8 cellular contexts compared by ENCODE assay signal in the genomic region with DNA sequence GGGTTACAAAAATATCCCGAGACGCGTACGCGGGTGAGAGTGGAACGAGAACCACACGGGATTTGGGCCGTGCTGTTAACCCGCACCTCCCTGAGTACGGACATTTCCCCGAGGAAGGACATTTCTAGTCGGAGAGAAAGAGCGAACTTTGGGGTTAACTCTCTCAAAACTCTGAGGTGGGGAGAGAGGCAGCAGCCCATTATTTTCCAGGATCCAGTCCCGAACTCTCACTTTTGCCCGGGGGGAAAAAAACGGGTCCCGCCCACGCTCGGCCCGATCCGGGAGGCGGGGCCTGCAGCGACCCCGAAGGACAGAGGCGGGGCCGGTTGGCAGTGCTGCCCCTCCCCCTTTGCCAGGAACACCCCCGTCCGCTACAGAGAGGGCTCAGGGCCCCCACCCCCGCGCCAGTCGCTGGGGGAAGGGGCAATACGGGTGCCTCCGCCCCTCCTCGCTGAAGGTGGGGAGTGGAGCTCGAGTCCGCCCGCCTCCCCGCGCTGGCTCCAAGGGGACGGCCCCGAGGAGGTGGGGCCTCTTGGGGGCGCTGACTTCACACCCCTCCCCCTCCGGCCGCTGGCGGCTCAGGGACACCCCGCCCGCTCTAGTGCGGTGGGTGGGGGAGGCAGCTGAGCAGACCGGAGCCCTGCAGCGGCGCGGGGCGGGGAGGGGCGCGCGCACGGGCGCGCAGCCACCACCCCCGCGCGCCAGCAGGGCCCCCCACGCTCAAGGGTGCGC. TPM values are rescaled to one million over a fixed set of nuclear protein-coding genes. Genes with fewer than 3 reads are reported as not detected.
A peak's percentile ranks its signal among the peaks of the same experiment; 100 is the strongest.
DNase-seq lines count a peak whose midpoint lies in the region; ATAC-seq and TF ChIP-seq lines count a peak whose summit lies in the region.

No MANE protein-coding gene starts in this region.

- peak overlapping the region; percentile 90 for H3K4me3 ChIP-seq in LNCaP clone FGC (ENCODE audit: low read depth, low read length)
- peak overlapping the region; percentile 60 to 97 (median 78) for H3K4me3 ChIP-seq in fibroblast of lung (replicated peaks in 1 of 4; ENCODE audit: control extremely low read depth in 1 of 4, insufficient read depth in 1 of 4, low read depth in 3 of 4, low read length in 4 of 4)
- peak overlapping the region; percentile 81 for H3K4me3 ChIP-seq in naive thymus-derived CD4-positive, alpha-beta T cell (ENCODE audit: low read length)

- CTCF ChIA-PET in naive thymus-derived CD4-positive, alpha-beta T cell (lab: Charles Lee): interaction anchor here (0.7 to 1.5 kb wide), 5 partner anchors 23 to 35 kb away, joined by 3 to 5 read pairs (median 4); partner anchors contain the start of gene RAB29

- DNase-seq in EH (ENCODE audit: low read depth): peak; percentile 96
- DNase-seq in H4 (ENCODE audit: low spot score): peak; percentile 93
- peak; percentile 76 for DNase-seq in LNCaP clone FGC (ENCODE audit: low read depth)
- DNase-seq in RPMI7951 (ENCODE audit: low read depth): peak; percentile 95
- peak; percentile 82 to 93 for DNase-seq in activated T-helper 1 cell treated with anti-CD3 and anti-CD28 coated beads, Interleukin-2, amount 50 U/mL, for 16 hours (ENCODE audit: low read depth in 1 of 2, low spot score in 1 of 2)
- DNase-seq in fibroblast of lung (ENCODE audit: low read depth in 2 of 2): peak; percentile 94 to 96
- DNase-seq in naive thymus-derived CD4-positive, alpha-beta T cell: peak; percentile 93 to 99 (median 94)
- DNase-seq in stimulated activated effector memory CD8-positive, alpha-beta T cell treated with anti-CD3 and anti-CD28 coated beads, Interleukin-12 subunit alpha, Interleukin-12 subunit beta, amount 100 ng/mL, for 72 hours (ENCODE audit: low spot score in 2 of 2): peak; percentile 95 to 97

- H3K4me1 Mint-ChIP-seq in naive thymus-derived CD4-positive, alpha-beta T cell: peaks cover 24 to 57% (median 43%) of the 10 kb centered on the region in 7 donors
- H3K4me1 Mint-ChIP-seq in stimulated activated effector memory CD8-positive, alpha-beta T cell treated with anti-CD3 and anti-CD28 coated beads, Interleukin-12 subunit alpha, Interleukin-12 subunit beta, amount 100 ng/mL, for 72 hours: peaks cover 39% of the 10 kb centered on the region

- intact Hi-C loops in naive thymus-derived CD4-positive, alpha-beta T cell (cut with micrococcal nuclease): loop anchor here (1.0 to 10.0 kb wide), 12 partner anchors 8 to 1337 kb away; partner anchors contain the start of genes DSTYK (in 1 of the 2), ELK4 (in 1 of the 2), PPP1R15B (in 1 of the 2) and SLC41A1 (in 1 of the 2)

- peak; percentile 87 for ATAC-seq in naive thymus-derived CD4-positive, alpha-beta T cell
- ATAC-seq in stimulated activated effector memory CD8-positive, alpha-beta T cell treated with anti-CD3 and anti-CD28 coated beads, Interleukin-12 subunit alpha, Interleukin-12 subunit beta, amount 100 ng/mL, for 72 hours: peak; percentile 85

- H3K9ac ChIP-seq in fibroblast of lung (ENCODE audit: insufficient read depth, low read length): peak overlapping the region; percentile 86

- POLR2A ChIA-PET in naive thymus-derived CD4-positive, alpha-beta T cell (lab: Charles Lee): interaction anchor here (0.7 to 4.0 kb wide), 18 partner anchors 9 to 1172 kb away, joined by 3 to 85 read pairs (median 4); partner anchors contain the start of genes ELK4, FCMR, PM20D1 and RAB29

- peak overlapping the region; percentile 96 to 99 (median 97) for H3K27ac Mint-ChIP-seq in naive thymus-derived CD4-positive, alpha-beta T cell
- peak overlapping the region; percentile 99 for H3K27ac Mint-ChIP-seq in stimulated activated effector memory CD8-positive, alpha-beta T cell treated with anti-CD3 and anti-CD28 coated beads, Interleukin-12 subunit alpha, Interleukin-12 subunit beta, amount 100 ng/mL, for 72 hours

- H3K4me3 Mint-ChIP-seq in naive thymus-derived CD4-positive, alpha-beta T cell: peak overlapping the region; percentile 83 to 99 (median 96)
- peak overlapping the region; percentile 90 for H3K4me3 Mint-ChIP-seq in stimulated activated effector memory CD8-positive, alpha-beta T cell treated with anti-CD3 and anti-CD28 coated beads, Interleukin-12 subunit alpha, Interleukin-12 subunit beta, amount 100 ng/mL, for 72 hours

- H3K27me3 ChIP-seq in fibroblast of lung (ENCODE audit: control insufficient read depth, insufficient read depth, low read length): no peaks in the 10 kb centered on the region
- H3K27me3 ChIP-seq in naive thymus-derived CD4-positive, alpha-beta T cell (ENCODE audit: control insufficient read depth in 2 of 2, insufficient read depth in 2 of 2, low read length in 2 of 2): no peaks in the 10 kb centered on the region

- H3K36me3 ChIP-seq in fibroblast of lung (ENCODE audit: control insufficient read depth, insufficient read depth, low read length): no peaks in the 10 kb centered on the region
- H3K36me3 ChIP-seq in naive thymus-derived CD4-positive, alpha-beta T cell (ENCODE audit: control insufficient read depth in 2 of 3, insufficient read depth in 3 of 3, low read length in 3 of 3): peaks cover 0 to 6% (median 0%) of the 10 kb centered on the region in 3 experiments

- peaks cover 0 to 3% (median 0%) of the 10 kb centered on the region in 5 donors for H3K27me3 Mint-ChIP-seq in naive thymus-derived CD4-positive, alpha-beta T cell

- H3K9me3 ChIP-seq in fibroblast of lung (ENCODE audit: control insufficient read depth, insufficient read depth, low read depth, low read length): no peaks in the 10 kb centered on the region
- no peaks in the 10 kb centered on the region for H3K9me3 ChIP-seq in naive thymus-derived CD4-positive, alpha-beta T cell (ENCODE audit: control insufficient read depth in 2 of 3, low read length in 3 of 3)

- peak overlapping the region; percentile 88 for H3K4me2 ChIP-seq in fibroblast of lung (ENCODE audit: extremely low read depth, insufficient read depth, low read length)

- peaks cover 5% of the 10 kb centered on the region for H3K4me1 ChIP-seq in fibroblast of lung (ENCODE audit: control insufficient read depth, extremely low read depth, insufficient read depth, low read length)
- H3K4me1 ChIP-seq in naive thymus-derived CD4-positive, alpha-beta T cell (ENCODE audit: control insufficient read depth in 2 of 2, insufficient read depth in 2 of 2, low read length in 2 of 2): peaks cover 6 to 10% of the 10 kb centered on the region in 2 donors

- TF ChIP-seq CTCF in LNCaP clone FGC (IDR thresholded peaks at IDR 0.05; ENCODE audit: control insufficient read depth, extremely low read depth, insufficient read depth): no peak
- TF ChIP-seq CTCF in fibroblast of lung (conservative IDR thresholded peaks at IDR 0.05 in 1 of 2, IDR thresholded peaks at IDR 0.05 in 1 of 2; ENCODE audit: low read depth in 1 of 2, low read length in 2 of 2): no peak

- no peak overlapping the region for H2AFZ ChIP-seq in fibroblast of lung (ENCODE audit: low read length)

- peak overlapping the region; percentile 93 for H3K27ac ChIP-seq in fibroblast of lung (ENCODE audit: insufficient read depth, low read length)
- peak overlapping the region; percentile 95 for H3K27ac ChIP-seq in naive thymus-derived CD4-positive, alpha-beta T cell (ENCODE audit: low read depth, low read length)

- peaks cover 51% of the 10 kb centered on the region for H3K79me2 ChIP-seq in fibroblast of lung (ENCODE audit: control insufficient read depth, insufficient read depth, low read length)

- H3K36me3 Mint-ChIP-seq in naive thymus-derived CD4-positive, alpha-beta T cell: peaks cover 0 to 10% (median 4%) of the 10 kb centered on the region in 5 donors
- H3K36me3 Mint-ChIP-seq in stimulated activated effector memory CD8-positive, alpha-beta T cell treated with anti-CD3 and anti-CD28 coated beads, Interleukin-12 subunit alpha, Interleukin-12 subunit beta, amount 100 ng/mL, for 72 hours: peaks cover 60% of the 10 kb centered on the region

- H4K20me1 ChIP-seq in fibroblast of lung (ENCODE audit: control insufficient read depth, extremely low read depth, insufficient read depth, low read length): peaks cover 2% of the 10 kb centered on the region

- peaks cover 0 to 4% (median 0%) of the 10 kb centered on the region in 11 donors for H3K9me3 Mint-ChIP-seq in naive thymus-derived CD4-positive, alpha-beta T cell
- no peaks in the 10 kb centered on the region for H3K9me3 Mint-ChIP-seq in stimulated activated effector memory CD8-positive, alpha-beta T cell treated with anti-CD3 and anti-CD28 coated beads, Interleukin-12 subunit alpha, Interleukin-12 subunit beta, amount 100 ng/mL, for 72 hours

RNA-seq across cellular contexts. Expression of gene NUCKS1, which starts 0.7 kb away (rescaled TPM):
- total RNA-seq in H4 (2014; rRNA removed; shearing (Covaris generic)): 179 and 195 TPM in 2 replicates
- total RNA-seq in RPMI7951 (2014; rRNA removed; shearing (Covaris generic)): 154 and 176 TPM in 2 replicates
- 98.1 and 113 TPM in 2 replicates for total RNA-seq in fibroblast of lung
- polyA plus RNA-seq in fibroblast of lung: 113 and 137 TPM in 2 replicates
- 94.8 and 107 TPM in 2 replicates for polyA plus RNA-seq in fibroblast of lung (2012)
- 62.8 and 66.3 TPM in 2 replicates for polyA minus RNA-seq in fibroblast of lung (ENCODE audit: low replicate concordance)
- 100 to 1,000 TPM in 4 of 5 experiments, 10 to 100 TPM in 1; 70.4 to 164 (median 122) TPM for total RNA-seq in naive thymus-derived CD4-positive, alpha-beta T cell
- 10 to 100 TPM; 12.5 to 18.7 TPM for polyA plus RNA-seq in naive thymus-derived CD4-positive, alpha-beta T cell

RNA-seq across cellular contexts. Expression of gene RAB29, which starts 26.0 kb away (rescaled TPM):
- 15.5 and 15.8 TPM in 2 replicates for total RNA-seq in H4 (2014; rRNA removed; shearing (Covaris generic))
- total RNA-seq in RPMI7951 (2014; rRNA removed; shearing (Covaris generic)): 14.6 and 15.1 TPM in 2 replicates
- 26.2 and 35.2 TPM in 2 replicates for total RNA-seq in fibroblast of lung
- polyA plus RNA-seq in fibroblast of lung: 31.5 and 34.5 TPM in 2 replicates
- polyA plus RNA-seq in fibroblast of lung (2012): 22.3 and 27.0 TPM in 2 replicates
- 21.4 and 25.8 TPM in 2 replicates for polyA minus RNA-seq in fibroblast of lung (ENCODE audit: low replicate concordance)
- 10 to 100 TPM; 23.9 to 55.5 (median 45.9) TPM for total RNA-seq in naive thymus-derived CD4-positive, alpha-beta T cell
- polyA plus RNA-seq in naive thymus-derived CD4-positive, alpha-beta T cell: 10 to 100 TPM; 57.3 to 76.6 TPM

Comparison
In these comparisons a context has a peak if more than half of its experiments do, and no peak if none do; other contexts are left out.
1. Peak in every context shown above with its lines: DNase-seq, ATAC-seq, H3K4me3 ChIP-seq and H3K27ac ChIP-seq.